In genomic region chr2:165985120-165985519, GRCh38 we compare ENCODE assay signal across 9 cellular contexts.
"Had no signal": no experiment of that assay in that cellular context is flagged by ENCODE, and none has a peak within 500 bp of the region (broad histone marks: within the 10 kb centered on the region; RNA-seq: fewer than 3 reads in every experiment).

No MANE protein-coding gene starts in this region.

- ATAC-seq: HCT116 had no signal

- H3K27ac ChIP-seq: GM23248, HL-60, KMS-11 had no signal

- H2AFZ ChIP-seq: GM23248 had no signal

- H3K4me3 ChIP-seq: GM23248, HAP-1 had no signal

- DNase-seq: GM23248, H7, IMR-90, Karpas-422, KBM-7 had no signal

- H3K4me2 ChIP-seq: KMS-11 had no signal

- H3K36me3 ChIP-seq: HAP-1 had no signal

- H3K9me3 ChIP-seq: HAP-1 had no signal

- H3K9ac ChIP-seq: GM23248, KMS-11 had no signal
